1 cellular context compared by ENCODE assay signal in genomic region chr12:133037207-133038005, GRCh38.
TF ChIP-seq lines count a peak whose summit lies in the region.

Gene ZNF84 (plus strand): TSS chr12:133037509. CDS start chr12:133041468, 3,959 bp downstream.

TF ChIP-seq in HepG2, 621 proteins besides CTCF, POLR2A, EP300 and RAD21 (continued from another document and continues in another):
- TF ChIP-seq ZNF550 (CRISPR knock-in tag; IDR thresholded peaks at IDR 0.05; ENCODE audit: borderline replicate concordance) (peak; percentile 37; the same call in 1 of the 2 replicates), ZNF18 (CRISPR knock-in tag; IDR thresholded peaks at IDR 0.05; ENCODE audit: insufficient replicate concordance) (no peak), ZNF646 (CRISPR knock-in tag; IDR thresholded peaks at IDR 0.05) (no peak), SATB2 (CRISPR knock-in tag; IDR thresholded peaks at IDR 0.05) (no peak; the same call in 1 of the 2 replicates), ZNF616 (CRISPR knock-in tag; IDR thresholded peaks at IDR 0.05; ENCODE audit: low read depth) (peak; percentile 90), IRX3 (CRISPR knock-in tag; IDR thresholded peaks at IDR 0.05; ENCODE audit: borderline replicate concordance, low read depth) (no peak), STAG1 (CRISPR knock-in tag; IDR thresholded peaks at IDR 0.05) (no peak), ZNF563 (CRISPR knock-in tag; IDR thresholded peaks at IDR 0.05) (peak; percentile 97; the same call in 1 of the 2 replicates), GZF1 (CRISPR knock-in tag; IDR thresholded peaks at IDR 0.05) (no peak; the same call in 1 of the 2 replicates), ZBTB20 (CRISPR knock-in tag; IDR thresholded peaks at IDR 0.05; ENCODE audit: borderline replicate concordance, low read depth) (no peak), ZNF253 (CRISPR knock-in tag; IDR thresholded peaks at IDR 0.05; ENCODE audit: borderline replicate concordance) (no peak), ZNF652 (CRISPR knock-in tag; IDR thresholded peaks at IDR 0.05; ENCODE audit: borderline replicate concordance, low read depth) (no peak), ZNF235 (CRISPR knock-in tag; IDR thresholded peaks at IDR 0.05; ENCODE audit: borderline replicate concordance) (peak; percentile 94; the same call in 1 of the 2 replicates), SNAPC5 (CRISPR knock-in tag; IDR thresholded peaks at IDR 0.05; ENCODE audit: borderline replicate concordance) (no peak), GATAD2A (CRISPR knock-in tag; IDR thresholded peaks at IDR 0.05) (peak; percentile 42; the same call in 1 of the 2 replicates), ZNF660 (CRISPR knock-in tag; IDR thresholded peaks at IDR 0.05; ENCODE audit: borderline replicate concordance, low read depth) (no peak), SRSF4 (IDR thresholded peaks at IDR 0.05; ENCODE audit: low read depth, low read length, poor library complexity, severe bottlenecking) (no peak), ZSCAN25 (CRISPR knock-in tag; IDR thresholded peaks at IDR 0.05) (peak; percentile 44; the same call in 1 of the 2 replicates), ZNF343 (CRISPR knock-in tag; IDR thresholded peaks at IDR 0.05) (peak; percentile 84; the same call in 1 of the 2 replicates), THYN1 (CRISPR knock-in tag; IDR thresholded peaks at IDR 0.05; ENCODE audit: borderline replicate concordance, low read depth) (no peak), ZNF10 (CRISPR knock-in tag; IDR thresholded peaks at IDR 0.05; ENCODE audit: borderline replicate concordance, low read depth) (no peak), CCDC6 (CRISPR knock-in tag; IDR thresholded peaks at IDR 0.05) (peak; percentile 93), PRMT3 (CRISPR knock-in tag; IDR thresholded peaks at IDR 0.05; ENCODE audit: borderline replicate concordance, low read depth) (no peak), RARG (CRISPR knock-in tag; IDR thresholded peaks at IDR 0.05; ENCODE audit: low read depth) (no peak; the same call in 1 of the 2 replicates), SCMH1 (CRISPR knock-in tag; IDR thresholded peaks at IDR 0.05; ENCODE audit: borderline replicate concordance) (no peak), NFE2L2 (IDR thresholded peaks at IDR 0.05; ENCODE audit: low read length) (no peak), DR1 (CRISPR knock-in tag; IDR thresholded peaks at IDR 0.05) (peak; percentile 30; the same call in 1 of the 2 replicates), PITX1 (CRISPR knock-in tag; IDR thresholded peaks at IDR 0.05) (peak; percentile 28; the same call in 1 of the 2 replicates), ZC3H4 (CRISPR knock-in tag; IDR thresholded peaks at IDR 0.05; ENCODE audit: borderline replicate concordance) (no peak), MXD3 (CRISPR knock-in tag; IDR thresholded peaks at IDR 0.05) (peak; percentile 80), NFIC (IDR thresholded peaks at IDR 0.05; ENCODE audit: low read length) (no peak), GATA4 (IDR thresholded peaks at IDR 0.05; ENCODE audit: borderline replicate concordance, low read depth) (no peak), ZBED4 (CRISPR knock-in tag; IDR thresholded peaks at IDR 0.05; ENCODE audit: borderline replicate concordance) (peak; percentile 94; the same call in 1 of the 2 replicates), ASH2L (IDR thresholded peaks at IDR 0.05; ENCODE audit: insufficient read length, low read depth, low read length) (peak; percentile 87), HMGA1 (CRISPR knock-in tag; conservative IDR thresholded peaks at IDR 0.05) (no peak), HCFC1 (IDR thresholded peaks at IDR 0.05; ENCODE audit: low read depth, low read length) (peak; percentile 87), KLF16 (CRISPR knock-in tag; IDR thresholded peaks at IDR 0.05) (peak in 1 of 2 experiments; percentile 49; a peak in 1 of 4 replicates), TEAD2 (CRISPR knock-in tag; IDR thresholded peaks at IDR 0.05) (peak; percentile 95; the same call in 1 of the 2 replicates), ISX (CRISPR knock-in tag; conservative IDR thresholded peaks at IDR 0.05) (no peak), PRDM10 (CRISPR knock-in tag; IDR thresholded peaks at IDR 0.05; ENCODE audit: low read depth) (no peak), CSRNP1 (CRISPR knock-in tag; IDR thresholded peaks at IDR 0.05) (peak; percentile 82; the same call in 1 of the 2 replicates), MXD1 (CRISPR knock-in tag; IDR thresholded peaks at IDR 0.05) (peak; percentile 94), DBP (CRISPR knock-in tag; IDR thresholded peaks at IDR 0.05; ENCODE audit: not compliant biosample characterization) (no peak)
